In the genomic region with DNA sequence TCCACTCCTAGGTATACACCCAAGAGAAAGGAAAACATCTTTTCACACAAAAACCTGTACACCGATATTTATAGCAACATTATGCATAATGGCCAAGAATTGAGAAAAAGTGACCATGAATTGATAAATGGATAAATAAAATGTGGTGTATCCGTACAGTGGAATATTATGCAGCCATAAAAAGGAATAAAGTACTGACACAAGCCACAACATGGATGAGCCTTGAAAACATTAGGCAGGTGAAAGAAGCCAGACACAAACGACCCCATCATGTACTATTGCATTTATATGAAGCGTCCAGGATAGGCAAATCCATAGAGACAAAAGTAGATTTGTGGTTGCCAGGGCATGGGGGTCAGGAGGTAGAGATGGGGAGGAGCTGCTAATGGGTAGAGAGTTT, we compare ENCODE assay signal across 38 cellular contexts.
"Had no signal": no experiment of that assay in that cellular context is flagged by ENCODE, and none has a peak within 500 bp of the region (broad histone marks: within the 10 kb centered on the region; RNA-seq: fewer than 3 reads in every experiment).

No MANE protein-coding gene starts in this region.

- H3K4me3 Mint-ChIP-seq: activated naive CD4-positive, alpha-beta T cell treated with anti-CD3 and anti-CD28 coated beads for 36 hours; activated naive CD4-positive, alpha-beta T cell treated with anti-CD3 and anti-CD28 coated beads, Interleukin-2, amount 10 ng/mL, durations not matched to agents 7 days and 5 days; activated naive CD4-positive, alpha-beta T cell treated with anti-CD3 and anti-CD28 coated beads, Interleukin-2, amount 50 U/mL, for 24 hours; activated naive CD8-positive, alpha-beta T cell; activated naive CD8-positive, alpha-beta T cell treated with anti-CD3 and anti-CD28 coated beads for 36 hours; activated naive CD8-positive, alpha-beta T cell treated with anti-CD3 and anti-CD28 coated beads, Interleukin-2, amount 10 ng/mL, durations not matched to agents 7 days and 5 days; activated naive CD8-positive, alpha-beta T cell treated with anti-CD3 and anti-CD28 coated beads, Interleukin-2, amount 50 U/mL, for 24 hours; activated T-cell treated with anti-CD3 and anti-CD28 coated beads, Interleukin-2, amount 50 U/mL, for 24 hours; activated T-cell treated with anti-CD3 and anti-CD28 coated beads, Interleukin-2, amount 50 U/mL, for 4 hours; activated T-cell treated with anti-CD3 and anti-CD28 coated beads, Interleukin-2, amount 50 U/mL, for 72 hours; activated T-helper 1 cell treated with anti-CD3 and anti-CD28 coated beads, Interleukin-12 subunit alpha, Interleukin-12 subunit beta, Interleukin-2, Interleukin-4 antibody, amounts not matched to agents 30 ng/mL and 10 ng/mL and 1 ng/mL, durations not matched to agents 14 hours and 24 hours and 36 hours; activated T-helper 17 cell treated with anti-CD3 and anti-CD28 coated beads, Interleukin-2, amount 50 U/mL, for 72 hours; brain; central memory CD8-positive, alpha-beta T cell had no signal

- H3K9me3 ChIP-seq: adrenal gland, ascending aorta, body of pancreas, breast epithelium had no signal

- H3K27me3 ChIP-seq: adrenal gland, ascending aorta, body of pancreas, brain microvascular endothelial cell, breast epithelium, cardiac muscle cell had no signal

- H3K36me3 Mint-ChIP-seq: activated naive CD4-positive, alpha-beta T cell treated with anti-CD3 and anti-CD28 coated beads, Interleukin-2, amount 10 ng/mL, durations not matched to agents 7 days and 5 days; activated naive CD4-positive, alpha-beta T cell treated with anti-CD3 and anti-CD28 coated beads, Interleukin-2, amount 50 U/mL, for 24 hours; activated naive CD4-positive, alpha-beta T cell treated with anti-CD3 and anti-CD28 coated beads, Interleukin-2, amount 50 U/mL, for 72 hours; activated naive CD8-positive, alpha-beta T cell; activated naive CD8-positive, alpha-beta T cell treated with anti-CD3 and anti-CD28 coated beads for 36 hours; activated naive CD8-positive, alpha-beta T cell treated with anti-CD3 and anti-CD28 coated beads, Interleukin-2, amount 10 ng/mL, durations not matched to agents 7 days and 5 days; brain had no signal

- H3K27me3 Mint-ChIP-seq: activated naive CD4-positive, alpha-beta T cell treated with anti-CD3 and anti-CD28 coated beads, Interleukin-2, amount 50 U/mL, for 24 hours; activated naive CD8-positive, alpha-beta T cell; activated naive CD8-positive, alpha-beta T cell treated with anti-CD3 and anti-CD28 coated beads for 36 hours; activated naive CD8-positive, alpha-beta T cell treated with anti-CD3 and anti-CD28 coated beads, Interleukin-2, amount 10 ng/mL, durations not matched to agents 7 days and 5 days; activated T-cell treated with anti-CD3 and anti-CD28 coated beads, Interleukin-2, amount 50 U/mL, for 24 hours; activated T-helper 17 cell treated with anti-CD3 and anti-CD28 coated beads, Interleukin-2, amount 50 U/mL, for 72 hours had no signal

- ATAC-seq: activated naive CD4-positive, alpha-beta T cell treated with anti-CD3 and anti-CD28 coated beads, Interleukin-2, amount 50 U/mL, for 72 hours; activated naive CD8-positive, alpha-beta T cell treated with anti-CD3 and anti-CD28 coated beads, Interleukin-2, amount 50 U/mL, for 24 hours; activated T-cell treated with anti-CD3 and anti-CD28 coated beads, Interleukin-2, amount 50 U/mL, for 4 hours; activated T-cell treated with anti-CD3 and anti-CD28 coated beads, Interleukin-2, amount 50 U/mL, for 72 hours; activated T-helper 17 cell treated with anti-CD3 and anti-CD28 coated beads, Interleukin-2, amount 50 U/mL, for 72 hours; body of pancreas had no signal

- H3K4me1 Mint-ChIP-seq: activated naive CD4-positive, alpha-beta T cell treated with anti-CD3 and anti-CD28 coated beads, Interleukin-2, amount 10 ng/mL, durations not matched to agents 7 days and 5 days; activated naive CD4-positive, alpha-beta T cell treated with anti-CD3 and anti-CD28 coated beads, Interleukin-2, amount 50 U/mL, for 24 hours; activated naive CD8-positive, alpha-beta T cell treated with anti-CD3 and anti-CD28 coated beads, Interleukin-2, amount 10 ng/mL, durations not matched to agents 7 days and 5 days; activated naive CD8-positive, alpha-beta T cell treated with anti-CD3 and anti-CD28 coated beads, Interleukin-2, amount 50 U/mL, for 24 hours; activated T-helper 17 cell treated with anti-CD3 and anti-CD28 coated beads, Interleukin-2, amount 50 U/mL, for 72 hours; central memory CD8-positive, alpha-beta T cell had no signal

- H3K36me3 ChIP-seq: adrenal gland, ascending aorta, brain microvascular endothelial cell, breast epithelium, cardiac muscle cell had no signal

- FAIRE-seq: astrocyte, bronchial epithelial cell had no signal

- DNase-seq: activated effector memory CD4-positive, alpha-beta T cell treated with anti-CD3 and anti-CD28 coated beads, Interleukin-2, amount 50 U/mL, for 16 hours; activated effector memory CD4-positive, alpha-beta T cell treated with Interleukin-2 at 50 U/mL for 16 hours; activated gamma-delta T cell; activated gamma-delta T cell treated with Interleukin-2 at 50 U/mL for 16 hours; activated naive CD4-positive, alpha-beta T cell; activated naive CD4-positive, alpha-beta T cell treated with anti-CD3 and anti-CD28 coated beads for 36 hours; activated naive CD4-positive, alpha-beta T cell treated with anti-CD3 and anti-CD28 coated beads, Interleukin-2, amount 10 ng/mL, durations not matched to agents 7 days and 5 days; activated naive CD4-positive, alpha-beta T cell treated with anti-CD3 and anti-CD28 coated beads, Interleukin-2, amount 50 U/mL, for 16 hours; activated naive CD4-positive, alpha-beta T cell treated with Interleukin-2 at 50 U/mL for 16 hours; activated naive CD8-positive, alpha-beta T cell treated with anti-CD3 and anti-CD28 coated beads for 36 hours; activated naive CD8-positive, alpha-beta T cell treated with anti-CD3 and anti-CD28 coated beads, Interleukin-2, amount 10 ng/mL, durations not matched to agents 7 days and 5 days; activated naive CD8-positive, alpha-beta T cell treated with anti-CD3 and anti-CD28 coated beads, Interleukin-2, amount 50 U/mL, for 24 hours; activated T-cell treated with anti-CD3 and anti-CD28 coated beads, Interleukin-2, amount 50 U/mL, for 24 hours; activated T-cell treated with anti-CD3 and anti-CD28 coated beads, Interleukin-2, amount 50 U/mL, for 4 hours; activated T-cell treated with anti-CD3 and anti-CD28 coated beads, Interleukin-2, amount 50 U/mL, for 48 hours; activated T-cell treated with anti-CD3 and anti-CD28 coated beads, Interleukin-2, amount 50 U/mL, for 72 hours; adrenal gland; amniotic stem cell; amygdala; anterior cingulate cortex; body of pancreas; brain microvascular endothelial cell; caudate nucleus; central memory CD4-positive, alpha-beta T cell; cerebellar nuclear complex had no signal

- H3K27ac Mint-ChIP-seq: activated naive CD4-positive, alpha-beta T cell treated with anti-CD3 and anti-CD28 coated beads for 36 hours; activated naive CD4-positive, alpha-beta T cell treated with anti-CD3 and anti-CD28 coated beads, Interleukin-2, amount 10 ng/mL, durations not matched to agents 7 days and 5 days; activated naive CD4-positive, alpha-beta T cell treated with anti-CD3 and anti-CD28 coated beads, Interleukin-2, amount 50 U/mL, for 24 hours; activated naive CD4-positive, alpha-beta T cell treated with anti-CD3 and anti-CD28 coated beads, Interleukin-2, amount 50 U/mL, for 72 hours; activated naive CD8-positive, alpha-beta T cell; activated naive CD8-positive, alpha-beta T cell treated with anti-CD3 and anti-CD28 coated beads for 36 hours; activated naive CD8-positive, alpha-beta T cell treated with anti-CD3 and anti-CD28 coated beads, Interleukin-2, amount 10 ng/mL, durations not matched to agents 7 days and 5 days; activated naive CD8-positive, alpha-beta T cell treated with anti-CD3 and anti-CD28 coated beads, Interleukin-2, amount 50 U/mL, for 24 hours; activated T-cell treated with anti-CD3 and anti-CD28 coated beads, Interleukin-2, amount 50 U/mL, for 24 hours; activated T-cell treated with anti-CD3 and anti-CD28 coated beads, Interleukin-2, amount 50 U/mL, for 72 hours; activated T-helper 1 cell treated with anti-CD3 and anti-CD28 coated beads, Interleukin-12 subunit alpha, Interleukin-12 subunit beta, Interleukin-2, Interleukin-4 antibody, amounts not matched to agents 30 ng/mL and 10 ng/mL and 1 ng/mL, durations not matched to agents 14 hours and 24 hours and 36 hours; activated T-helper 17 cell treated with anti-CD3 and anti-CD28 coated beads, Interleukin-2, amount 50 U/mL, for 72 hours; activated T-helper 2 cell treated with anti-CD3 and anti-CD28 coated beads, Interferon-gamma antibody, Interleukin-2, Interleukin-4, amounts not matched to agents 10 μg/mL and 5 μg/mL and 100 μg/mL, durations not matched to agents 14 hours and 24 hours and 36 hours had no signal

- H3K4me1 ChIP-seq: adrenal gland, ascending aorta had no signal

- H3K4me3 ChIP-seq: adrenal gland, ascending aorta, body of pancreas, breast epithelium, cardiac muscle cell had no signal

- H3K9me3 Mint-ChIP-seq: activated naive CD4-positive, alpha-beta T cell treated with anti-CD3 and anti-CD28 coated beads for 36 hours; activated naive CD4-positive, alpha-beta T cell treated with anti-CD3 and anti-CD28 coated beads, Interleukin-2, amount 10 ng/mL, durations not matched to agents 7 days and 5 days; activated naive CD4-positive, alpha-beta T cell treated with anti-CD3 and anti-CD28 coated beads, Interleukin-2, amount 50 U/mL, for 24 hours; activated naive CD4-positive, alpha-beta T cell treated with anti-CD3 and anti-CD28 coated beads, Interleukin-2, amount 50 U/mL, for 72 hours; activated naive CD8-positive, alpha-beta T cell treated with anti-CD3 and anti-CD28 coated beads for 36 hours; activated naive CD8-positive, alpha-beta T cell treated with anti-CD3 and anti-CD28 coated beads, Interleukin-2, amount 10 ng/mL, durations not matched to agents 7 days and 5 days; activated naive CD8-positive, alpha-beta T cell treated with anti-CD3 and anti-CD28 coated beads, Interleukin-2, amount 50 U/mL, for 24 hours; activated T-cell treated with anti-CD3 and anti-CD28 coated beads, Interleukin-2, amount 50 U/mL, for 24 hours; activated T-cell treated with anti-CD3 and anti-CD28 coated beads, Interleukin-2, amount 50 U/mL, for 4 hours; activated T-cell treated with anti-CD3 and anti-CD28 coated beads, Interleukin-2, amount 50 U/mL, for 72 hours; activated T-helper 1 cell treated with anti-CD3 and anti-CD28 coated beads, Interleukin-12 subunit alpha, Interleukin-12 subunit beta, Interleukin-2, Interleukin-4 antibody, amounts not matched to agents 30 ng/mL and 10 ng/mL and 1 ng/mL, durations not matched to agents 14 hours and 24 hours and 36 hours; activated T-helper 17 cell treated with anti-CD3 and anti-CD28 coated beads, Interleukin-2, amount 50 U/mL, for 72 hours; activated T-helper 2 cell treated with anti-CD3 and anti-CD28 coated beads, Interferon-gamma antibody, Interleukin-2, Interleukin-4, amounts not matched to agents 10 μg/mL and 5 μg/mL and 100 μg/mL, durations not matched to agents 14 hours and 24 hours and 36 hours; central memory CD8-positive, alpha-beta T cell had no signal

- H3K27ac ChIP-seq: adrenal gland, ascending aorta, body of pancreas, brain microvascular endothelial cell, breast epithelium, cardiac muscle cell had no signal
